Comparison of ENCODE assay signal across 11 cellular contexts in genomic region chr16:3285131-3285530, GRCh38. TPM values are rescaled to one million over a fixed set of nuclear protein-coding genes. Genes with fewer than 3 reads are reported as not detected.
DNase-seq lines count a peak whose midpoint lies in the region; ATAC-seq, FAIRE-seq and TF ChIP-seq lines count a peak whose summit lies in the region.
"Had no signal": no experiment of that assay in that cellular context is flagged by ENCODE, and none has a peak within 500 bp of the region (broad histone marks: within the 10 kb centered on the region; RNA-seq: fewer than 3 reads in every experiment).

No MANE protein-coding gene starts in this region.

- no peak for TF ChIP-seq POLR2A in A549 (IDR thresholded peaks at IDR 0.05; ENCODE audit: low read length)
- TF ChIP-seq POLR2A in GM12878 (IDR thresholded peaks at IDR 0.05; ENCODE audit: low read depth, low read length), result no peak

- TF ChIP-seq EP300 in A549 (IDR thresholded peaks at IDR 0.05), result no peak
- no peak for TF ChIP-seq EP300 in GM12878 (IDR thresholded peaks at IDR 0.05; ENCODE audit: borderline replicate concordance in 1 of 2, control insufficient read depth in 1 of 2, low read depth in 2 of 2, low read length in 2 of 2)

- peaks cover 0 to 60% of the 10 kb centered on the region in 2 experiments; a peak in 2 of 3 replicates for H3K36me3 ChIP-seq in HEK293 (ENCODE audit: control insufficient read depth in 2 of 2, insufficient read depth in 1 of 2, low read length in 2 of 2)
- H3K36me3 ChIP-seq in GM12878 (ENCODE audit: control insufficient read depth in 2 of 2, insufficient read depth in 2 of 2, low read length in 1 of 2), result peaks cover 16 to 35% of the 10 kb centered on the region in 2 experiments
- peaks cover 16% of the 10 kb centered on the region for H3K36me3 ChIP-seq in mesendoderm (ENCODE audit: control insufficient read depth, insufficient read depth, low read length)

- TF ChIP-seq CTCF in A549 (IDR thresholded peaks at IDR 0.05) (no peak), HEK293 (tag by site-specific recombination; IDR thresholded peaks at IDR 0.05) (no peak), GM12878 (IDR thresholded peaks at IDR 0.05 in 2 of 3, conservative IDR thresholded peaks at IDR 0.05 in 1 of 3; ENCODE audit: control insufficient read depth in 2 of 3, extremely low read depth in 1 of 3, insufficient read depth in 1 of 3, low read depth in 3 of 3, low read length in 3 of 3) (no peak)

- H3K23ac ChIP-seq in mesendoderm (ENCODE audit: low read length), result peak overlapping the region; percentile 6

- peaks cover 32% of the 10 kb centered on the region for H3K79me2 ChIP-seq in GM12878 (ENCODE audit: control insufficient read depth, insufficient read depth, low read length)
- H3K79me2 ChIP-seq in mesendoderm (ENCODE audit: control insufficient read depth, insufficient read depth, low read length), result peaks cover 33% of the 10 kb centered on the region

- in situ Hi-C loops in GM12878 (cut with MboI), result no loop called here

- H3K9ac ChIP-seq in GM12878 (ENCODE audit: control insufficient read depth, insufficient read depth, low read length) (no peak overlapping the region), mesendoderm (ENCODE audit: low read length) (peak overlapping the region; percentile 89)

- FAIRE-seq in A549 (lab: Jason Lieb, UNC) (no peak), GM12878 (lab: Jason Lieb, UNC) (no peak)

- intact Hi-C loops in GM12878 (cut with micrococcal nuclease; ENCODE audit: unreplicated experiment), result loop anchor here (10.0 kb wide), 1 partner anchor 120 kb away; the partner anchor contains the start of genes ZNF174 and ZSCAN32

- BruUV-seq in GM12878 (replicated peaks; lab: Mats Ljungman, UMichigan), result no TSS peak

- POLR2A ChIA-PET in A549 (lab: Yijun Ruan, JAX), result interaction anchor here (3.2 kb wide), 1 partner anchor 21 kb away, joined by 12 read pairs; the partner anchor contains the start of genes TIGD7 and ZNF75A
- POLR2A ChIA-PET in HEK293 (lab: Yijun Ruan, JAX), result interaction anchor here (0.9 kb wide), 1 partner anchor 159 kb away, joined by 3 read pairs; no protein-coding TSS in a partner anchor
- POLR2A ChIA-PET in GM12878 (lab: Charles Lee), result no interaction called here

- H2AK5ac ChIP-seq in mesendoderm (ENCODE audit: low read length), result no peak overlapping the region

- DNase-seq in A549 (ENCODE audit: low read depth in 1 of 2, low spot score in 1 of 2), result no peak
- DNase-seq in GM12878 (ENCODE audit: low read depth, low spot score), result no peak
- DNase-seq in mesendoderm, result peak; percentile 51
- DNase-seq in GM19240 (ENCODE audit: insufficient read length, low spot score), result no peak
- no peak for DNase-seq in DMS 273 (lab: John Stamatoyannopoulos, UW; ENCODE audit: unreplicated experiment)
- DNase-seq: body of pancreas, mucosa of descending colon, SW 1271 had no signal

- no peaks in the 10 kb centered on the region for H4K20me1 ChIP-seq in GM12878 (ENCODE audit: control insufficient read depth, insufficient read depth)

- H3K4me3 ChIP-seq in A549 (peak overlapping the region; percentile 80; the same call in 2 of the 3 replicates), HEK293 (ENCODE audit: low read depth, low read length) (peak overlapping the region; percentile 74), GM12878 (peak overlapping the region; percentile 91), mesendoderm (ENCODE audit: low read length) (no peak overlapping the region)
- H3K4me3 ChIP-seq: mucosa of descending colon had no signal

- no peak overlapping the region for H4K5ac ChIP-seq in mesendoderm (ENCODE audit: low read length)

- H3K4me2 ChIP-seq in A549 (peak overlapping the region; percentile 82; the same call in 2 of the 3 replicates), GM12878 (ENCODE audit: control insufficient read depth, insufficient read depth) (peak overlapping the region; percentile 99), mesendoderm (ENCODE audit: low read length) (peak overlapping the region; percentile 93)

- no peak overlapping the region for H3K18ac ChIP-seq in mesendoderm (ENCODE audit: low read length)

- no peak overlapping the region for H2BK120ac ChIP-seq in mesendoderm (ENCODE audit: low read depth, low read length)

- H3K27me3 ChIP-seq in GM12878 (replicated peaks in 1 of 2; ENCODE audit: control insufficient read depth in 2 of 2, insufficient read depth in 2 of 2, low read length in 1 of 2) (no peaks in the 10 kb centered on the region), mesendoderm (ENCODE audit: insufficient read depth, low read length, poor library complexity) (no peaks in the 10 kb centered on the region)
- H3K27me3 ChIP-seq: body of pancreas had no signal

- no peak overlapping the region for H2AFZ ChIP-seq in GM12878 (ENCODE audit: control insufficient read depth, low read depth, low read length)

- no peak overlapping the region for H4K8ac ChIP-seq in mesendoderm (ENCODE audit: low read depth, low read length)

- SMC1A ChIA-PET in GM12878 (lab: Charles Lee; ENCODE audit: uncharacterized antibody, unreplicated experiment), result no interaction called here

- H3K9me3 ChIP-seq in A549, result peaks cover 59% of the 10 kb centered on the region
- no peaks in the 10 kb centered on the region for H3K9me3 ChIP-seq in HEK293 (ENCODE audit: control insufficient read depth, insufficient read depth, low read depth, low read length)
- peaks cover 41% of the 10 kb centered on the region for H3K9me3 ChIP-seq in GM12878 (replicated peaks; ENCODE audit: control insufficient read depth, insufficient read depth, low read length)

- H3K4ac ChIP-seq in mesendoderm (ENCODE audit: low read depth, low read length), result no peak overlapping the region

- 98% methylated on average over 6 of the region's 6 CpGs for WGBS in A549 (ENCODE audit: missing lambda C conversion rate)
- WGBS in GM12878 (ENCODE audit: insufficient coverage, insufficient replicate concordance, low lambda C conversion rate, missing lambda C conversion rate), result 91% methylated on average over 6 of the region's 6 CpGs
- WGBS in mesendoderm (ENCODE audit: extremely low coverage, insufficient coverage, low lambda C conversion rate), result no CpG with 5 or more reads among the region's 6 CpGs

- RAD21 ChIA-PET in GM12878 (lab: Charles Lee; ENCODE audit: unreplicated experiment), result no interaction called here

- H2BK5ac ChIP-seq in mesendoderm (ENCODE audit: low read length), result no peak overlapping the region

- H3K4me1 ChIP-seq in A549 (no peaks in the 10 kb centered on the region), HEK293 (ENCODE audit: control insufficient read depth, insufficient read depth, low read length) (no peaks in the 10 kb centered on the region), GM12878 (ENCODE audit: control insufficient read depth, insufficient read depth, low read length) (peaks cover 10% of the 10 kb centered on the region; the same call in 1 of the 2 replicates), mesendoderm (ENCODE audit: control insufficient read depth, low read depth, low read length) (peaks cover 4% of the 10 kb centered on the region)

- TF ChIP-seq RAD21 in A549 (conservative IDR thresholded peaks at IDR 0.05 in 1 of 2, IDR thresholded peaks at IDR 0.05 in 1 of 2) (no peak), GM12878 (IDR thresholded peaks at IDR 0.05; ENCODE audit: insufficient read depth, low read depth, low read length) (no peak)

- CTCF ChIA-PET in A549 (lab: Yijun Ruan, JAX) (no interaction called here), HEK293 (lab: Yijun Ruan, JAX) (interaction anchor here (5.6 kb wide), 1 partner anchor 18 kb away, joined by 35 read pairs; no protein-coding TSS in a partner anchor), GM12878 (lab: Yijun Ruan, JAX) (interaction anchor here (0.8 kb wide), 1 partner anchor 20 kb away, joined by 3 read pairs; no protein-coding TSS in a partner anchor)

- ATAC-seq in A549, result no peak
- no peak for ATAC-seq in GM12878
- no peak for ATAC-seq in GM18909 (IDR thresholded peaks at IDR 0.05; ENCODE audit: poor library complexity, unreplicated experiment)
- no peak for ATAC-seq in HG03457 (IDR thresholded peaks at IDR 0.05; ENCODE audit: unreplicated experiment)
- ATAC-seq: body of pancreas, mucosa of descending colon had no signal

- H3K56ac ChIP-seq in mesendoderm (ENCODE audit: low read length), result no peak overlapping the region

- H2BK15ac ChIP-seq in mesendoderm (replicated peaks; ENCODE audit: low read depth), result no peak overlapping the region

- peaks cover 28% of the 10 kb centered on the region for H3K79me1 ChIP-seq in mesendoderm (ENCODE audit: low read length)

- H3K27ac ChIP-seq in A549 (no peak overlapping the region), HEK293 (ENCODE audit: extremely low read depth, low read depth, low read length) (no peak overlapping the region), GM12878 (ENCODE audit: control insufficient read depth, insufficient read depth) (no peak overlapping the region), mesendoderm (ENCODE audit: low read depth, low read length) (no peak overlapping the region)
- H3K27ac ChIP-seq: body of pancreas had no signal

RNA-seq across cellular contexts. Expression of gene ZNF263, which starts 1.8 kb away (rescaled TPM):
- 20.9 and 38.4 TPM in 2 replicates for polyA plus RNA-seq in A549 (2011; rRNA removed)
- 15.2 and 20.5 TPM in 2 replicates for polyA plus RNA-seq in A549 (2012; cell fraction: cytosol; rRNA removed)
- 24.9 and 36.3 TPM in 2 replicates for polyA plus RNA-seq in A549 (2012; cell fraction: nucleus; rRNA removed)
- 24.3 to 24.8 TPM (median 24.4 TPM) in 3 replicates for polyA plus RNA-seq in A549 (2017; fragmentation: RNase III; extraction: RNeasy Plus Mini Kit Qiagen cat#74134 plus additional on column Dnase treatment)
- polyA minus RNA-seq in A549 (2011; rRNA and poly(A)+ RNA removed), result 31.1 and 34.1 TPM in 2 replicates
- 63.5 and 73.7 TPM in 2 replicates for total RNA-seq in GM12878 (2013; cell fraction: nucleolus; rRNA removed)
- 39.0 and 45.6 TPM in 2 replicates for total RNA-seq in GM12878 (2014; rRNA removed)
- total RNA-seq in GM12878 (2014; rRNA removed; fragmentation: Illumina TruSeq; extraction: Trizol), result 29.0 and 29.7 TPM in 2 replicates
- 24.6 and 28.3 TPM in 2 replicates for total RNA-seq in GM12878 (2021)
- 22.5 TPM for polyA plus RNA-seq in GM12878 (2011; ENCODE audit: low read depth)
- polyA plus RNA-seq in GM12878 (2011; rRNA removed), result 12.0 and 13.4 TPM in 2 replicates
- 17.2 and 18.2 TPM in 2 replicates for polyA plus RNA-seq in GM12878 (2011; cell fraction: cytosol; rRNA removed)
- 29.7 and 36.6 TPM in 2 replicates for polyA plus RNA-seq in GM12878 (2011; cell fraction: nucleus; rRNA removed)
- 22.7 and 28.4 TPM in 2 replicates for polyA plus RNA-seq in GM12878 (2012)
- 31.2 and 38.0 TPM in 2 replicates for polyA plus RNA-seq in GM12878 (2014; fragmentation: Illumina TruSeq; extraction: Trizol)
- 1 to 10 TPM; 4.7 to 5.3 TPM for polyA plus RNA-seq in GM12878 (2014; fragmentation: Nextera tagmentation; extraction: Ambion mirVana)
- 22.6 and 23.2 TPM in 2 replicates for polyA plus RNA-seq in GM12878 (2014; rRNA removed)
- 10 to 100 TPM; 17.2 to 26.3 TPM for polyA plus RNA-seq in GM12878 (2016; fragmentation: Nextera tagmentation; extraction: Ambion mirVana)
- 12.2 and 17.7 TPM in 2 replicates for polyA minus RNA-seq in GM12878 (2011; rRNA and poly(A)+ RNA removed)
- 11.1 and 13.6 TPM in 2 replicates for polyA minus RNA-seq in GM12878 (2011; cell fraction: cytosol; rRNA and poly(A)+ RNA removed)
- 20.8 and 27.5 TPM in 2 replicates for polyA minus RNA-seq in GM12878 (2011; cell fraction: nucleus; rRNA and poly(A)+ RNA removed)
- polyA plus RNA-seq in mesendoderm (2013, experiment 1 of 2), result 20.2 TPM
- 20.9 TPM for polyA plus RNA-seq in mesendoderm (2013, experiment 2 of 2)

RNA-seq across cellular contexts. Expression of gene TIGD7, which starts 20.1 kb away (rescaled TPM):
- polyA plus RNA-seq in A549 (2011; rRNA removed) (3.0 and 4.3 TPM in 2 replicates), A549 (2017; fragmentation: RNase III; extraction: RNeasy Plus Mini Kit Qiagen cat#74134 plus additional on column Dnase treatment) (1.8 to 2.1 TPM (median 1.9 TPM) in 3 replicates), GM12878 (2011; rRNA removed) (3.8 and 5.3 TPM in 2 replicates), GM12878 (2014; fragmentation: Illumina TruSeq; extraction: Trizol) (3.6 and 4.3 TPM in 2 replicates), GM12878 (2014; fragmentation: Nextera tagmentation; extraction: Ambion mirVana) (under 1 TPM; 0.37 to 0.77 TPM), GM12878 (2014; rRNA removed) (2.0 and 3.0 TPM in 2 replicates), GM12878 (2016; fragmentation: Nextera tagmentation; extraction: Ambion mirVana) (1 to 10 TPM; 3.0 to 3.4 TPM)
- 0.57 and 0.92 TPM in 2 replicates for polyA plus RNA-seq in A549 (2012; cell fraction: cytosol; rRNA removed)
- polyA plus RNA-seq in A549 (2012; cell fraction: nucleus; rRNA removed), result 0.64 and 0.93 TPM in 2 replicates
- 1.9 and 3.2 TPM in 2 replicates for polyA minus RNA-seq in A549 (2011; rRNA and poly(A)+ RNA removed)
- total RNA-seq in GM12878 (2013; cell fraction: nucleolus; rRNA removed), result 18.7 and 19.3 TPM in 2 replicates
- total RNA-seq in GM12878 (2014; rRNA removed) (2.5 and 2.8 TPM in 2 replicates), GM12878 (2014; rRNA removed; fragmentation: Illumina TruSeq; extraction: Trizol) (2.5 and 3.1 TPM in 2 replicates), GM12878 (2021) (1.9 and 2.0 TPM in 2 replicates)
- 0.93 TPM for polyA plus RNA-seq in GM12878 (2011; ENCODE audit: low read depth)
- polyA plus RNA-seq in GM12878 (2011; cell fraction: cytosol; rRNA removed), result 1.3 and 1.8 TPM in 2 replicates
- polyA plus RNA-seq in GM12878 (2011; cell fraction: nucleus; rRNA removed), result 4.5 and 5.3 TPM in 2 replicates
- 1.4 and 2.6 TPM in 2 replicates for polyA plus RNA-seq in GM12878 (2012)
- 5.6 and 7.6 TPM in 2 replicates for polyA minus RNA-seq in GM12878 (2011; rRNA and poly(A)+ RNA removed)
- polyA minus RNA-seq in GM12878 (2011; cell fraction: cytosol; rRNA and poly(A)+ RNA removed), result 0.62 and 1.1 TPM in 2 replicates
- polyA minus RNA-seq in GM12878 (2011; cell fraction: nucleus; rRNA and poly(A)+ RNA removed), result 4.5 and 6.7 TPM in 2 replicates
- polyA plus RNA-seq in mesendoderm (2013, experiment 1 of 2), result 4.2 TPM
- polyA plus RNA-seq in mesendoderm (2013, experiment 2 of 2), result 4.3 TPM

RNA-seq across cellular contexts. Expression of gene ZNF75A, which starts 20.2 kb away (rescaled TPM):
- polyA plus RNA-seq in A549 (2011; rRNA removed) (27.3 and 28.8 TPM in 2 replicates), A549 (2017; fragmentation: RNase III; extraction: RNeasy Plus Mini Kit Qiagen cat#74134 plus additional on column Dnase treatment) (16.6 to 19.2 TPM (median 18.5 TPM) in 3 replicates), GM12878 (2011; rRNA removed) (14.3 and 19.3 TPM in 2 replicates), GM12878 (2014; fragmentation: Illumina TruSeq; extraction: Trizol) (20.1 and 27.9 TPM in 2 replicates), GM12878 (2014; fragmentation: Nextera tagmentation; extraction: Ambion mirVana) (1 to 10 TPM; 7.4 to 8.7 TPM), GM12878 (2014; rRNA removed) (15.8 and 19.1 TPM in 2 replicates), GM12878 (2016; fragmentation: Nextera tagmentation; extraction: Ambion mirVana) (10 to 100 TPM; 16.5 to 18.7 TPM)
- 7.3 and 7.5 TPM in 2 replicates for polyA plus RNA-seq in A549 (2012; cell fraction: cytosol; rRNA removed)
- 10.5 and 13.5 TPM in 2 replicates for polyA plus RNA-seq in A549 (2012; cell fraction: nucleus; rRNA removed)
- polyA minus RNA-seq in A549 (2011; rRNA and poly(A)+ RNA removed), result 11.9 and 13.8 TPM in 2 replicates
- total RNA-seq in GM12878 (2013; cell fraction: nucleolus; rRNA removed), result 73.5 and 82.1 TPM in 2 replicates
- total RNA-seq in GM12878 (2014; rRNA removed) (14.0 and 17.7 TPM in 2 replicates), GM12878 (2014; rRNA removed; fragmentation: Illumina TruSeq; extraction: Trizol) (21.2 and 21.7 TPM in 2 replicates), GM12878 (2021) (13.7 and 15.7 TPM in 2 replicates)
- polyA plus RNA-seq in GM12878 (2011; ENCODE audit: low read depth), result 11.5 TPM
- 5.9 and 6.9 TPM in 2 replicates for polyA plus RNA-seq in GM12878 (2011; cell fraction: cytosol; rRNA removed)
- polyA plus RNA-seq in GM12878 (2011; cell fraction: nucleus; rRNA removed), result 11.8 and 15.3 TPM in 2 replicates
- polyA plus RNA-seq in GM12878 (2012), result 11.4 and 17.2 TPM in 2 replicates
- polyA minus RNA-seq in GM12878 (2011; rRNA and poly(A)+ RNA removed), result 11.3 and 11.6 TPM in 2 replicates
- polyA minus RNA-seq in GM12878 (2011; cell fraction: cytosol; rRNA and poly(A)+ RNA removed), result 4.2 and 5.3 TPM in 2 replicates
- 9.1 and 15.1 TPM in 2 replicates for polyA minus RNA-seq in GM12878 (2011; cell fraction: nucleus; rRNA and poly(A)+ RNA removed)
- 29.1 TPM for polyA plus RNA-seq in mesendoderm (2013, experiment 1 of 2)
- polyA plus RNA-seq in mesendoderm (2013, experiment 2 of 2), result 29.3 TPM

RNA-seq across cellular contexts. Expression of gene MEFV, which starts 28.7 kb away (rescaled TPM):
- polyA plus RNA-seq in A549 (2011; rRNA removed), result 0.04 TPM in 1 of 2 replicates, not detected in the other
- not detected in 2 replicates for polyA plus RNA-seq in A549 (2012; cell fraction: cytosol; rRNA removed)
- not detected in 2 replicates for polyA plus RNA-seq in A549 (2012; cell fraction: nucleus; rRNA removed)
- not detected in 3 replicates for polyA plus RNA-seq in A549 (2017; fragmentation: RNase III; extraction: RNeasy Plus Mini Kit Qiagen cat#74134 plus additional on column Dnase treatment)
- polyA minus RNA-seq in A549 (2011; rRNA and poly(A)+ RNA removed), result not detected in 2 replicates
- 0.29 TPM in 1 of 2 replicates, not detected in the other for total RNA-seq in GM12878 (2013; cell fraction: nucleolus; rRNA removed)
- 0.05 and 0.11 TPM in 2 replicates for total RNA-seq in GM12878 (2014; rRNA removed)
- 0.14 TPM in 1 of 2 replicates, not detected in the other for total RNA-seq in GM12878 (2014; rRNA removed; fragmentation: Illumina TruSeq; extraction: Trizol)
- total RNA-seq in GM12878 (2021), result 0.10 and 0.11 TPM in 2 replicates
- not detected for polyA plus RNA-seq in GM12878 (2011; ENCODE audit: low read depth)
- 0.03 TPM in 1 of 2 replicates, not detected in the other for polyA plus RNA-seq in GM12878 (2011; rRNA removed)
- not detected in 2 replicates for polyA plus RNA-seq in GM12878 (2011; cell fraction: cytosol; rRNA removed)
- polyA plus RNA-seq in GM12878 (2011; cell fraction: nucleus; rRNA removed), result 0.03 and 0.10 TPM in 2 replicates
- polyA plus RNA-seq in GM12878 (2012), result 0.07 and 0.13 TPM in 2 replicates
- 0.07 and 0.08 TPM in 2 replicates for polyA plus RNA-seq in GM12878 (2014; fragmentation: Illumina TruSeq; extraction: Trizol)
- polyA plus RNA-seq in GM12878 (2014; fragmentation: Nextera tagmentation; extraction: Ambion mirVana), result not detected
- 0.09 and 0.29 TPM in 2 replicates for polyA plus RNA-seq in GM12878 (2014; rRNA removed)
- polyA plus RNA-seq in GM12878 (2016; fragmentation: Nextera tagmentation; extraction: Ambion mirVana), result not detected
- polyA minus RNA-seq in GM12878 (2011; rRNA and poly(A)+ RNA removed), result 0.29 TPM in 1 of 2 replicates, not detected in the other
- not detected in 2 replicates for polyA minus RNA-seq in GM12878 (2011; cell fraction: cytosol; rRNA and poly(A)+ RNA removed)
- polyA minus RNA-seq in GM12878 (2011; cell fraction: nucleus; rRNA and poly(A)+ RNA removed), result not detected in 2 replicates
- not detected for polyA plus RNA-seq in mesendoderm (2013, experiment 1 of 2)
- polyA plus RNA-seq in mesendoderm (2013, experiment 2 of 2), result not detected

RNA-seq across cellular contexts. Expression of gene ZNF200, which starts 50.2 kb away (rescaled TPM):
- polyA plus RNA-seq in A549 (2011; rRNA removed), result 7.4 and 7.5 TPM in 2 replicates
- 2.7 and 3.4 TPM in 2 replicates for polyA plus RNA-seq in A549 (2012; cell fraction: cytosol; rRNA removed)
- polyA plus RNA-seq in A549 (2012; cell fraction: nucleus; rRNA removed), result 3.5 and 4.2 TPM in 2 replicates
- polyA plus RNA-seq in A549 (2017; fragmentation: RNase III; extraction: RNeasy Plus Mini Kit Qiagen cat#74134 plus additional on column Dnase treatment), result 6.5 to 6.9 TPM (median 6.7 TPM) in 3 replicates
- polyA minus RNA-seq in A549 (2011; rRNA and poly(A)+ RNA removed), result 7.5 and 8.6 TPM in 2 replicates
- 30.1 and 31.9 TPM in 2 replicates for total RNA-seq in GM12878 (2013; cell fraction: nucleolus; rRNA removed)
- 12.8 and 14.1 TPM in 2 replicates for total RNA-seq in GM12878 (2014; rRNA removed)
- total RNA-seq in GM12878 (2014; rRNA removed; fragmentation: Illumina TruSeq; extraction: Trizol), result 11.5 and 12.1 TPM in 2 replicates
- 8.7 and 10.4 TPM in 2 replicates for total RNA-seq in GM12878 (2021)
- 3.1 TPM for polyA plus RNA-seq in GM12878 (2011; ENCODE audit: low read depth)
- polyA plus RNA-seq in GM12878 (2011; rRNA removed), result 6.3 and 7.8 TPM in 2 replicates
- polyA plus RNA-seq in GM12878 (2011; cell fraction: cytosol; rRNA removed), result 4.1 and 4.6 TPM in 2 replicates
- 8.2 and 10.6 TPM in 2 replicates for polyA plus RNA-seq in GM12878 (2011; cell fraction: nucleus; rRNA removed)
- polyA plus RNA-seq in GM12878 (2012), result 4.6 and 5.5 TPM in 2 replicates
- polyA plus RNA-seq in GM12878 (2014; fragmentation: Illumina TruSeq; extraction: Trizol), result 8.9 and 11.2 TPM in 2 replicates
- 1 to 10 TPM; 4.0 to 4.1 TPM for polyA plus RNA-seq in GM12878 (2014; fragmentation: Nextera tagmentation; extraction: Ambion mirVana)
- 5.2 and 8.3 TPM in 2 replicates for polyA plus RNA-seq in GM12878 (2014; rRNA removed)
- polyA plus RNA-seq in GM12878 (2016; fragmentation: Nextera tagmentation; extraction: Ambion mirVana), result 10 to 100 TPM; 12.4 to 13.9 TPM
- polyA minus RNA-seq in GM12878 (2011; rRNA and poly(A)+ RNA removed), result 9.2 and 11.3 TPM in 2 replicates
- 4.0 and 7.1 TPM in 2 replicates for polyA minus RNA-seq in GM12878 (2011; cell fraction: cytosol; rRNA and poly(A)+ RNA removed)
- polyA minus RNA-seq in GM12878 (2011; cell fraction: nucleus; rRNA and poly(A)+ RNA removed), result 9.7 and 17.2 TPM in 2 replicates
- 5.5 TPM for polyA plus RNA-seq in mesendoderm (2013, experiment 1 of 2)
- polyA plus RNA-seq in mesendoderm (2013, experiment 2 of 2), result 5.8 TPM
